In the genomic region with DNA sequence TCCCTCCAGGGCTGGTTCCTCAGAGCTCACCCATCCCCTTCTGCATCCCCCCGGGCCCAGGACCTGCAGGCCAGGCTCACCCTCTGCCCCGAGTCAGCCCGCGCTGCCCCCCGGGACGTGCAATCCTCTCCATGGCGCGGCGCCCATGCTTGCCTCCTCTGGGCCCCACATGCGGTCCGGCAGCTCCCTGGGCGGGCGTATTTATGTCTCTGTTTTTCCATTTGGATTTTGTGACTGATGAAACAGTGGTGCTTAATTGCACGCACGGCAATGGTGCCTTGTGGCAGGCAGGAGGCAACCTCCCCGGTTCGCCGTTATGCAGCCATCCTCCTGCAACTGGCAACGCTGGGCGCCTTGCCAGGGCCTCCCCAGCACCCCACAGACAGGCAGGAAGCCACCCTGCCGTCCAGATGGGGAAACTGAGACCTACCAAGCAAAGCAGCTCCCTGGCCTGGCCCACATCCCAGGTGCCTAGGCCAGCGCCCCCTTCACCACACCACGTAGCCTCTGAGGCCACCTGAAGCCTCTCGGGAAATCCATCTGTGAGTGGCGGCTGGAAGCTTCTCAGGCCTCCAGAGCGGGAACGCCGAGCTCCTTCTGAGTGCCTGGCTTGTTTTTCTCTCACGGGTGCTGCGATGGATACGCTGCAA, we compare ENCODE assay signal across 13 cellular contexts. TPM values are rescaled to one million over a fixed set of nuclear protein-coding genes. Genes with fewer than 3 reads are reported as not detected.
DNase-seq lines count a peak whose midpoint lies in the region; ATAC-seq and TF ChIP-seq lines count a peak whose summit lies in the region.
"Had no signal": no experiment of that assay in that cellular context is flagged by ENCODE, and none has a peak within 500 bp of the region (broad histone marks: within the 10 kb centered on the region; RNA-seq: fewer than 3 reads in every experiment).

No MANE protein-coding gene starts in this region.

- no peak overlapping the region for H3K27ac ChIP-seq in heart right ventricle

- H3K4me3 Mint-ChIP-seq in immature natural killer cell (peak overlapping the region; percentile 27 to 71 (median 63)), type B pancreatic cell (peak overlapping the region; percentile 5), chondrocyte (ENCODE audit: unreplicated experiment) (no peak overlapping the region)

- peaks cover under 1 to 88% (median 69%) of the 10 kb centered on the region in 7 donors for H3K27me3 ChIP-seq in heart right ventricle

- H3K27me3 Mint-ChIP-seq in immature natural killer cell (ENCODE audit: low read depth in 3 of 3) = peaks cover 5 to 10% (median 6%) of the 10 kb centered on the region in 3 donors
- H3K27me3 Mint-ChIP-seq in type B pancreatic cell = peaks cover 29% of the 10 kb centered on the region
- peaks cover 7% of the 10 kb centered on the region for H3K27me3 Mint-ChIP-seq in chondrocyte (ENCODE audit: low read depth)

- WGBS in heart right ventricle, 2 donors = 76 to 77% methylated on average over 31 of the region's 31 CpGs

- intact Hi-C loops in left ventricle myocardium superior (cut with micrococcal nuclease) = no loop called here
- intact Hi-C loops in heart right ventricle (cut with DNase I) = no loop called here

- no peak for TF ChIP-seq CTCF in heart right ventricle (IDR thresholded peaks at IDR 0.05)
- no peak for TF ChIP-seq CTCF in type B pancreatic cell (conservative IDR thresholded peaks at IDR 0.05)
- no peak for TF ChIP-seq CTCF in chondrocyte (IDR thresholded peaks at IDR 0.05)

- no peaks in the 10 kb centered on the region for H3K9me3 ChIP-seq in heart right ventricle

- H3K36me3 ChIP-seq in heart right ventricle = no peaks in the 10 kb centered on the region

- peaks cover 0 to 13% (median 10%) of the 10 kb centered on the region in 9 donors for H3K4me1 ChIP-seq in heart right ventricle

- H3K4me3 ChIP-seq in heart right ventricle = no peak overlapping the region

- H3K27ac Mint-ChIP-seq in immature natural killer cell (peak overlapping the region in 2 of 6 donors; percentile 55 to 82), type B pancreatic cell (no peak overlapping the region), chondrocyte (ENCODE audit: unreplicated experiment) (no peak overlapping the region)
- H3K27ac Mint-ChIP-seq: IgD-negative memory B cell had no signal

- DNase-seq in left ventricle myocardium superior (peak; percentile 20), heart right ventricle (no peak), NCI-H69 (lab: John Stamatoyannopoulos, UW) (peak; percentile 24), immature natural killer cell (no peak), type B pancreatic cell (ENCODE audit: extremely low spot score, unreplicated experiment) (no peak), chondrocyte (ENCODE audit: low spot score) (no peak)
- DNase-seq: activated CD4-positive, alpha-beta T cell treated with anti-CD3 and anti-CD28 coated beads for 4 hours had no signal

- ATAC-seq in left ventricle myocardium superior (no peak), heart right ventricle (no peak), GM19328 (IDR thresholded peaks at IDR 0.05; ENCODE audit: unreplicated experiment) (no peak), GM18868 (IDR thresholded peaks at IDR 0.05; ENCODE audit: unreplicated experiment) (no peak)

- no peaks in the 10 kb centered on the region for H3K36me3 Mint-ChIP-seq in immature natural killer cell
- no peaks in the 10 kb centered on the region for H3K36me3 Mint-ChIP-seq in type B pancreatic cell
- H3K36me3 Mint-ChIP-seq in chondrocyte (ENCODE audit: low read depth) = no peaks in the 10 kb centered on the region
- H3K36me3 Mint-ChIP-seq: IgD-negative memory B cell had no signal

- H3K4me1 Mint-ChIP-seq in immature natural killer cell (peaks cover 14 to 26% of the 10 kb centered on the region in 2 donors), type B pancreatic cell (ENCODE audit: unreplicated experiment) (peaks cover 12% of the 10 kb centered on the region), chondrocyte (ENCODE audit: low read depth) (no peaks in the 10 kb centered on the region)

- H3K9me3 Mint-ChIP-seq in immature natural killer cell (no peaks in the 10 kb centered on the region), type B pancreatic cell (no peaks in the 10 kb centered on the region), chondrocyte (ENCODE audit: low read depth) (no peaks in the 10 kb centered on the region)
- H3K9me3 Mint-ChIP-seq: IgD-negative memory B cell had no signal

RNA-seq across cellular contexts. Expression of a gene that starts 58.5 kb away (rescaled TPM):
- total RNA-seq in left ventricle myocardium superior (not detected), heart right ventricle (not detected), type B pancreatic cell (ENCODE audit: low replicate concordance) (0.48 TPM in 1 of 2 replicates, not detected in the other), chondrocyte (not detected in 3 replicates)
- polyA plus RNA-seq in heart right ventricle (not detected), immature natural killer cell (not detected)
- total RNA-seq: fibroblast of lung, mesenteric fat pad, posterior vena cava had no signal
- polyA plus RNA-seq: fibroblast of lung, IgD-negative memory B cell had no signal

Comparison
In these comparisons a context has a peak if more than half of its experiments do, and no peak if none do; other contexts are left out.
1. DNase-seq: peak in left ventricle myocardium superior (single experiment) and NCI-H69 (single experiment); none in heart right ventricle (0 of 2), immature natural killer cell (0 of 3), type B pancreatic cell (single experiment) and chondrocyte (single experiment).